Comparison of ENCODE assay signal across 1 cellular context in genomic region chr17:75319818-75320691, GRCh38.
TF ChIP-seq lines count a peak whose summit lies in the region.

No MANE protein-coding gene starts in this region.

TF ChIP-seq in WTC11, 78 proteins besides CTCF, POLR2A, EP300 and RAD21 (continued from another document):
- no peak for TF ChIP-seq PREB (CRISPR knock-in tag; IDR thresholded peaks at IDR 0.05; ENCODE audit: borderline replicate concordance)
- TF ChIP-seq ARID4B (CRISPR knock-in tag; IDR thresholded peaks at IDR 0.05; ENCODE audit: borderline replicate concordance) = no peak
- TF ChIP-seq RORB (CRISPR knock-in tag; IDR thresholded peaks at IDR 0.05) = no peak
- TF ChIP-seq ESRRA (CRISPR knock-in tag; IDR thresholded peaks at IDR 0.05; ENCODE audit: borderline replicate concordance) = no peak
- no peak for TF ChIP-seq CDX4 (CRISPR knock-in tag; IDR thresholded peaks at IDR 0.05; ENCODE audit: borderline replicate concordance)
- TF ChIP-seq ZSCAN18 (CRISPR knock-in tag; IDR thresholded peaks at IDR 0.05) = no peak
- no peak for TF ChIP-seq FOXJ3 (CRISPR knock-in tag; IDR thresholded peaks at IDR 0.05; ENCODE audit: borderline replicate concordance)
- no peak for TF ChIP-seq ATF3 (CRISPR knock-in tag; conservative IDR thresholded peaks at IDR 0.05)
- no peak for TF ChIP-seq SOX15 (CRISPR knock-in tag; IDR thresholded peaks at IDR 0.05)
